ENCODE assay signal across 1 cellular context in the genomic region with DNA sequence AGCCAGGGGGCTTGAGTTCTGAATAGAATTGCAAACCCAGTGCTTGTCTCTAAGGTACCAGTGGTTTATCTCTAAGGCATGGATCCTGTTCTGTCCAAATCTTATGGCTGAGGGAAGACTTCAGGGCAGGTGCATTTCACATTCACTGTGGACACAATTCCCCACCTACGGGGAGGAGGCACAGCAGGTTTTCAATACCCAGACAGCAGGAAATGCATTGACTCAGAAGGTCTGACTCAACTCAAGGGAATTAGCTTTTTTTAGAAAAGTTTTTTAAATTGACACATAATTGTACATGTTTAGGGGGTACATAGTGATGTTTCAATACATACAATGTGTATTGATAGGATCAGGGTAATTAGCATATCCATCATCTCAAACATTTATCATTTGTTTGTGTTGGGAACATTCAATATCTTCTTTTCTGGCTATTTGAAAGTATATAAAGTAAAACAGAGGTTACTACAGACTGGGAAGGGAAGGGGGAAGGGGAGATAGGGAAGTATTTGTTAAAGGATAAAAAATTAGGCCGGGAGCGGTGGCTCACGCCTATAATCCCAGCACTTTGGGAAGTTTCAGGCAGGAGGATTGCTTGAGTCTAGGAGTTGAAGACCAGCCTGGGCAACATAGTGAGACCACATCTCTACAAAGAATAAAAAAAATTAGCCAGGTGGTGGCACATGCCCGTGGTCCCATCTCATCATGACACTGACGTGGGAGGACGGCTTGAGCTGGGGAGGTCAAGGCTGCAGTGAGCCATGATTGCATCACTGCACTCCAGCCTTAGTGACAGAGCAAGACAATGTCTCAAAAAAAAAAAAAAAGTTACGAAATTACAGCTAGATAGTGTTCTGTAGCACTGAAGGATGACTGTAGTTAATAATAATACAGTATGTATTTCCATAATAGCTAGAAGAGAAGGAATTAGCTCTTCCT.
TF ChIP-seq lines count a peak whose summit lies in the region.

No MANE protein-coding gene starts in this region.

TF ChIP-seq in K562, 482 proteins besides CTCF, POLR2A, EP300 and RAD21:
- TF ChIP-seq BRD9 (IDR thresholded peaks at IDR 0.05; ENCODE audit: low read depth, partially characterized antibody): no peak
- TF ChIP-seq NEUROD1 (IDR thresholded peaks at IDR 0.05; ENCODE audit: borderline replicate concordance, low read depth, low read length, partially characterized antibody): no peak
- TF ChIP-seq NFRKB (IDR thresholded peaks at IDR 0.05; ENCODE audit: low read depth): no peak
- TF ChIP-seq, protein P1, sequence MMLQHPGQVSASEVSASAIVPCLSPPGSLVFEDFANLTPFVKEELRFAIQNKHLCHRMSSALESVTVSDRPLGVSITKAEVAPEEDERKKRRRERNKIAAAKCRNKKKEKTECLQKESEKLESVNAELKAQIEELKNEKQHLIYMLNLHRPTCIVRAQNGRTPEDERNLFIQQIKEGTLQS (IDR thresholded peaks at IDR 0.05): peak; percentile 79
- TF ChIP-seq, protein P1 (CRISPR knock-in tag; conservative IDR thresholded peaks at IDR 0.05): no peak
- TF ChIP-seq, protein P2, sequence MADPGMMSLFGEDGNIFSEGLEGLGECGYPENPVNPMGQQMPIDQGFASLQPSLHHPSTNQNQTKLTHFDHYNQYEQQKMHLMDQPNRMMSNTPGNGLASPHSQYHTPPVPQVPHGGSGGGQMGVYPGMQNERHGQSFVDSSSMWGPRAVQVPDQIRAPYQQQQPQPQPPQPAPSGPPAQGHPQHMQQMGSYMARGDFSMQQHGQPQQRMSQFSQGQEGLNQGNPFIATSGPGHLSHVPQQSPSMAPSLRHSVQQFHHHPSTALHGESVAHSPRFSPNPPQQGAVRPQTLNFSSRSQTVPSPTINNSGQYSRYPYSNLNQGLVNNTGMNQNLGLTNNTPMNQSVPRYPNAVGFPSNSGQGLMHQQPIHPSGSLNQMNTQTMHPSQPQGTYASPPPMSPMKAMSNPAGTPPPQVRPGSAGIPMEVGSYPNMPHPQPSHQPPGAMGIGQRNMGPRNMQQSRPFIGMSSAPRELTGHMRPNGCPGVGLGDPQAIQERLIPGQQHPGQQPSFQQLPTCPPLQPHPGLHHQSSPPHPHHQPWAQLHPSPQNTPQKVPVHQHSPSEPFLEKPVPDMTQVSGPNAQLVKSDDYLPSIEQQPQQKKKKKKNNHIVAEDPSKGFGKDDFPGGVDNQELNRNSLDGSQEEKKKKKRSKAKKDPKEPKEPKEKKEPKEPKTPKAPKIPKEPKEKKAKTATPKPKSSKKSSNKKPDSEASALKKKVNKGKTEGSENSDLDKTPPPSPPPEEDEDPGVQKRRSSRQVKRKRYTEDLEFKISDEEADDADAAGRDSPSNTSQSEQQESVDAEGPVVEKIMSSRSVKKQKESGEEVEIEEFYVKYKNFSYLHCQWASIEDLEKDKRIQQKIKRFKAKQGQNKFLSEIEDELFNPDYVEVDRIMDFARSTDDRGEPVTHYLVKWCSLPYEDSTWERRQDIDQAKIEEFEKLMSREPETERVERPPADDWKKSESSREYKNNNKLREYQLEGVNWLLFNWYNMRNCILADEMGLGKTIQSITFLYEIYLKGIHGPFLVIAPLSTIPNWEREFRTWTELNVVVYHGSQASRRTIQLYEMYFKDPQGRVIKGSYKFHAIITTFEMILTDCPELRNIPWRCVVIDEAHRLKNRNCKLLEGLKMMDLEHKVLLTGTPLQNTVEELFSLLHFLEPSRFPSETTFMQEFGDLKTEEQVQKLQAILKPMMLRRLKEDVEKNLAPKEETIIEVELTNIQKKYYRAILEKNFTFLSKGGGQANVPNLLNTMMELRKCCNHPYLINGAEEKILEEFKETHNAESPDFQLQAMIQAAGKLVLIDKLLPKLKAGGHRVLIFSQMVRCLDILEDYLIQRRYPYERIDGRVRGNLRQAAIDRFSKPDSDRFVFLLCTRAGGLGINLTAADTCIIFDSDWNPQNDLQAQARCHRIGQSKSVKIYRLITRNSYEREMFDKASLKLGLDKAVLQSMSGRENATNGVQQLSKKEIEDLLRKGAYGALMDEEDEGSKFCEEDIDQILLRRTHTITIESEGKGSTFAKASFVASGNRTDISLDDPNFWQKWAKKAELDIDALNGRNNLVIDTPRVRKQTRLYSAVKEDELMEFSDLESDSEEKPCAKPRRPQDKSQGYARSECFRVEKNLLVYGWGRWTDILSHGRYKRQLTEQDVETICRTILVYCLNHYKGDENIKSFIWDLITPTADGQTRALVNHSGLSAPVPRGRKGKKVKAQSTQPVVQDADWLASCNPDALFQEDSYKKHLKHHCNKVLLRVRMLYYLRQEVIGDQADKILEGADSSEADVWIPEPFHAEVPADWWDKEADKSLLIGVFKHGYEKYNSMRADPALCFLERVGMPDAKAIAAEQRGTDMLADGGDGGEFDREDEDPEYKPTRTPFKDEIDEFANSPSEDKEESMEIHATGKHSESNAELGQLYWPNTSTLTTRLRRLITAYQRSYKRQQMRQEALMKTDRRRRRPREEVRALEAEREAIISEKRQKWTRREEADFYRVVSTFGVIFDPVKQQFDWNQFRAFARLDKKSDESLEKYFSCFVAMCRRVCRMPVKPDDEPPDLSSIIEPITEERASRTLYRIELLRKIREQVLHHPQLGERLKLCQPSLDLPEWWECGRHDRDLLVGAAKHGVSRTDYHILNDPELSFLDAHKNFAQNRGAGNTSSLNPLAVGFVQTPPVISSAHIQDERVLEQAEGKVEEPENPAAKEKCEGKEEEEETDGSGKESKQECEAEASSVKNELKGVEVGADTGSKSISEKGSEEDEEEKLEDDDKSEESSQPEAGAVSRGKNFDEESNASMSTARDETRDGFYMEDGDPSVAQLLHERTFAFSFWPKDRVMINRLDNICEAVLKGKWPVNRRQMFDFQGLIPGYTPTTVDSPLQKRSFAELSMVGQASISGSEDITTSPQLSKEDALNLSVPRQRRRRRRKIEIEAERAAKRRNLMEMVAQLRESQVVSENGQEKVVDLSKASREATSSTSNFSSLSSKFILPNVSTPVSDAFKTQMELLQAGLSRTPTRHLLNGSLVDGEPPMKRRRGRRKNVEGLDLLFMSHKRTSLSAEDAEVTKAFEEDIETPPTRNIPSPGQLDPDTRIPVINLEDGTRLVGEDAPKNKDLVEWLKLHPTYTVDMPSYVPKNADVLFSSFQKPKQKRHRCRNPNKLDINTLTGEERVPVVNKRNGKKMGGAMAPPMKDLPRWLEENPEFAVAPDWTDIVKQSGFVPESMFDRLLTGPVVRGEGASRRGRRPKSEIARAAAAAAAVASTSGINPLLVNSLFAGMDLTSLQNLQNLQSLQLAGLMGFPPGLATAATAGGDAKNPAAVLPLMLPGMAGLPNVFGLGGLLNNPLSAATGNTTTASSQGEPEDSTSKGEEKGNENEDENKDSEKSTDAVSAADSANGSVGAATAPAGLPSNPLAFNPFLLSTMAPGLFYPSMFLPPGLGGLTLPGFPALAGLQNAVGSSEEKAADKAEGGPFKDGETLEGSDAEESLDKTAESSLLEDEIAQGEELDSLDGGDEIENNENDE (IDR thresholded peaks at IDR 0.05; ENCODE audit: low read depth, low read length): no peak
- TF ChIP-seq ZBTB7A (IDR thresholded peaks at IDR 0.05; ENCODE audit: borderline replicate concordance, control insufficient read depth, low read depth, low read length): no peak
- TF ChIP-seq ZNF830 (CRISPR knock-in tag; IDR thresholded peaks at IDR 0.05): no peak
- TF ChIP-seq, protein P3, sequence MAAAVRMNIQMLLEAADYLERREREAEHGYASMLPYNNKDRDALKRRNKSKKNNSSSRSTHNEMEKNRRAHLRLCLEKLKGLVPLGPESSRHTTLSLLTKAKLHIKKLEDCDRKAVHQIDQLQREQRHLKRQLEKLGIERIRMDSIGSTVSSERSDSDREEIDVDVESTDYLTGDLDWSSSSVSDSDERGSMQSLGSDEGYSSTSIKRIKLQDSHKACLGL (CRISPR knock-in tag; IDR thresholded peaks at IDR 0.05; ENCODE audit: borderline replicate concordance, poor library complexity, severe bottlenecking): no peak
- TF ChIP-seq TSC22D4 (tag; IDR thresholded peaks at IDR 0.05): no peak
- TF ChIP-seq TEAD4 (IDR thresholded peaks at IDR 0.05; ENCODE audit: low read length): no peak
- TF ChIP-seq TEAD4 (CRISPR knock-in tag; IDR thresholded peaks at IDR 0.05; ENCODE audit: borderline replicate concordance): no peak
- TF ChIP-seq CEBPG (CRISPR knock-in tag; IDR thresholded peaks at IDR 0.05): no peak
- peak; percentile 59 to 79 for TF ChIP-seq CEBPG (tag; conservative IDR thresholded peaks at IDR 0.05 in 1 of 2, IDR thresholded peaks at IDR 0.05 in 1 of 2)
- TF ChIP-seq ZBED1 (IDR thresholded peaks at IDR 0.05): no peak
- TF ChIP-seq FOXJ3 (CRISPR knock-in tag; IDR thresholded peaks at IDR 0.05): no peak
- peak; percentile 82 for TF ChIP-seq CEBPB (tag; IDR thresholded peaks at IDR 0.05)
- TF ChIP-seq, protein P4, sequence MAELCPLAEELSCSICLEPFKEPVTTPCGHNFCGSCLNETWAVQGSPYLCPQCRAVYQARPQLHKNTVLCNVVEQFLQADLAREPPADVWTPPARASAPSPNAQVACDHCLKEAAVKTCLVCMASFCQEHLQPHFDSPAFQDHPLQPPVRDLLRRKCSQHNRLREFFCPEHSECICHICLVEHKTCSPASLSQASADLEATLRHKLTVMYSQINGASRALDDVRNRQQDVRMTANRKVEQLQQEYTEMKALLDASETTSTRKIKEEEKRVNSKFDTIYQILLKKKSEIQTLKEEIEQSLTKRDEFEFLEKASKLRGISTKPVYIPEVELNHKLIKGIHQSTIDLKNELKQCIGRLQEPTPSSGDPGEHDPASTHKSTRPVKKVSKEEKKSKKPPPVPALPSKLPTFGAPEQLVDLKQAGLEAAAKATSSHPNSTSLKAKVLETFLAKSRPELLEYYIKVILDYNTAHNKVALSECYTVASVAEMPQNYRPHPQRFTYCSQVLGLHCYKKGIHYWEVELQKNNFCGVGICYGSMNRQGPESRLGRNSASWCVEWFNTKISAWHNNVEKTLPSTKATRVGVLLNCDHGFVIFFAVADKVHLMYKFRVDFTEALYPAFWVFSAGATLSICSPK (IDR thresholded peaks at IDR 0.05; ENCODE audit: borderline replicate concordance): no peak
- TF ChIP-seq ZFPM2 (CRISPR knock-in tag; IDR thresholded peaks at IDR 0.05): no peak
- no peak for TF ChIP-seq PTTG1 (tag; IDR thresholded peaks at IDR 0.05; ENCODE audit: low read depth)
- TF ChIP-seq HNRNPK (IDR thresholded peaks at IDR 0.05; ENCODE audit: low read depth, low read length, poor library complexity, severe bottlenecking): no peak
- TF ChIP-seq KLF6 (CRISPR knock-in tag; IDR thresholded peaks at IDR 0.05; ENCODE audit: borderline replicate concordance): no peak
- TF ChIP-seq, protein P5, sequence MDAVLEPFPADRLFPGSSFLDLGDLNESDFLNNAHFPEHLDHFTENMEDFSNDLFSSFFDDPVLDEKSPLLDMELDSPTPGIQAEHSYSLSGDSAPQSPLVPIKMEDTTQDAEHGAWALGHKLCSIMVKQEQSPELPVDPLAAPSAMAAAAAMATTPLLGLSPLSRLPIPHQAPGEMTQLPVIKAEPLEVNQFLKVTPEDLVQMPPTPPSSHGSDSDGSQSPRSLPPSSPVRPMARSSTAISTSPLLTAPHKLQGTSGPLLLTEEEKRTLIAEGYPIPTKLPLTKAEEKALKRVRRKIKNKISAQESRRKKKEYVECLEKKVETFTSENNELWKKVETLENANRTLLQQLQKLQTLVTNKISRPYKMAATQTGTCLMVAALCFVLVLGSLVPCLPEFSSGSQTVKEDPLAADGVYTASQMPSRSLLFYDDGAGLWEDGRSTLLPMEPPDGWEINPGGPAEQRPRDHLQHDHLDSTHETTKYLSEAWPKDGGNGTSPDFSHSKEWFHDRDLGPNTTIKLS (IDR thresholded peaks at IDR 0.05; ENCODE audit: borderline replicate concordance, low read depth): no peak
- TF ChIP-seq YY1 (IDR thresholded peaks at IDR 0.05; ENCODE audit: borderline replicate concordance in 1 of 3, control insufficient read depth in 1 of 3, extremely low read depth in 1 of 3, insufficient read depth in 3 of 3, insufficient read length in 1 of 3, insufficient replicate concordance in 2 of 3, low read depth in 1 of 3, low read length in 2 of 3): no peak
- TF ChIP-seq, protein P6, sequence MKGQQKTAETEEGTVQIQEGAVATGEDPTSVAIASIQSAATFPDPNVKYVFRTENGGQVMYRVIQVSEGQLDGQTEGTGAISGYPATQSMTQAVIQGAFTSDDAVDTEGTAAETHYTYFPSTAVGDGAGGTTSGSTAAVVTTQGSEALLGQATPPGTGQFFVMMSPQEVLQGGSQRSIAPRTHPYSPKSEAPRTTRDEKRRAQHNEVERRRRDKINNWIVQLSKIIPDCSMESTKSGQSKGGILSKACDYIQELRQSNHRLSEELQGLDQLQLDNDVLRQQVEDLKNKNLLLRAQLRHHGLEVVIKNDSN (CRISPR knock-in tag; IDR thresholded peaks at IDR 0.05): no peak
- no peak for TF ChIP-seq ZNF121 (CRISPR knock-in tag; conservative IDR thresholded peaks at IDR 0.05)
- TF ChIP-seq NR2F6 (CRISPR knock-in tag; IDR thresholded peaks at IDR 0.05): no peak
TF ChIP-seq in K562: peak in this region for 3.
